ENCODE assay signal across 9 cellular contexts in the genomic region with DNA sequence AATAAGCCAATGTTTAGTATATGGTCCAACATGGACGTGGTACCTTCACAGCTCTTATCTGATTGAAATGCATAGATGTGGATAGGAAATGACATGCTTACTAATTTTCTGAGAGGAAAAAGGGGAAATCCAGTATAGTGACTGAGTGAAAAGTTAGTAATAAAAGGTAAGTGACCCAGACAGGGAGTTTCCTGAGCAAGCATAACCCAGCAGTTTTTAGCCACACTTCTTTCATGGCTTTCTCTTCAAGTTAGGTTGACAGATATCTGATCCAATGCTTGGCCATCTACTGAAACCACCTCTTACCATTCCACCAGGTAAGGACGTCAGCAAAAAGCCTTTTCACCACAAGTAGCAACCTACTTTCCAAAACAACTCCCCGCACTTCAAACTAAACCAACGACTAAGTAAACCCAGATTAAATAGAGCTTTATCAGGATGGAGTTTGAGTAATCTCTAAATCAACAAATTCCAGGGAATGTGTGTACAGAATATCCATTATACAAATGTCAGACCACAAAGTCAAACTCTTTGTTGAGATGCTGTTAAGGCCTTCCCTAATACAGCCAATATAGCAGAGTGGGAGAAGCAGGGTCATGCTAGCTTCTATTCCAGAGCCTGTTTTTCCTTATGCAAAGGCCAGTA.
DNase-seq lines count a peak whose midpoint lies in the region; ATAC-seq and TF ChIP-seq lines count a peak whose summit lies in the region.
"Had no signal": no experiment of that assay in that cellular context is flagged by ENCODE, and none has a peak within 500 bp of the region (broad histone marks: within the 10 kb centered on the region; RNA-seq: fewer than 3 reads in every experiment).

No MANE protein-coding gene starts in this region.

- H3K27ac Mint-ChIP-seq in activated T-cell treated with anti-CD3 and anti-CD28 coated beads, Interleukin-2, amount 50 U/mL, for 24 hours, result peak overlapping the region; percentile 79
- H3K27ac Mint-ChIP-seq in natural killer cell (no peak overlapping the region), glutamatergic neuron (ENCODE audit: unreplicated experiment) (no peak overlapping the region)
- H3K27ac Mint-ChIP-seq: naive B cell had no signal

- peaks cover 2% of the 10 kb centered on the region for H3K9me3 Mint-ChIP-seq in activated T-cell treated with anti-CD3 and anti-CD28 coated beads, Interleukin-2, amount 50 U/mL, for 24 hours
- H3K9me3 Mint-ChIP-seq in natural killer cell (no peaks in the 10 kb centered on the region), glutamatergic neuron (ENCODE audit: unreplicated experiment) (no peaks in the 10 kb centered on the region)
- H3K9me3 Mint-ChIP-seq: naive B cell had no signal

- H3K4me1 Mint-ChIP-seq in activated T-cell treated with anti-CD3 and anti-CD28 coated beads, Interleukin-2, amount 50 U/mL, for 24 hours (ENCODE audit: low read depth), result peaks cover 60% of the 10 kb centered on the region
- H3K4me1 Mint-ChIP-seq in natural killer cell, result no peaks in the 10 kb centered on the region
- H3K4me1 Mint-ChIP-seq in glutamatergic neuron (ENCODE audit: low read depth, unreplicated experiment), result peaks cover 11% of the 10 kb centered on the region

- no peak overlapping the region for H3K4me3 ChIP-seq in mucosa of descending colon

- H3K9me3 ChIP-seq in mucosa of descending colon, result no peaks in the 10 kb centered on the region

- peak; percentile 59 for ATAC-seq in GM21619 (IDR thresholded peaks at IDR 0.05; ENCODE audit: unreplicated experiment)
- peak; percentile 44 for ATAC-seq in HG03521 (IDR thresholded peaks at IDR 0.05; ENCODE audit: unreplicated experiment)
- peak; percentile 44 to 71 (median 57) for ATAC-seq in natural killer cell
- no peak for ATAC-seq in mucosa of descending colon

- no peaks in the 10 kb centered on the region for H3K27me3 Mint-ChIP-seq in activated T-cell treated with anti-CD3 and anti-CD28 coated beads, Interleukin-2, amount 50 U/mL, for 24 hours
- no peaks in the 10 kb centered on the region for H3K27me3 Mint-ChIP-seq in natural killer cell (ENCODE audit: low read depth in 2 of 2)
- H3K27me3 Mint-ChIP-seq in glutamatergic neuron (ENCODE audit: unreplicated experiment), result no peaks in the 10 kb centered on the region
- H3K27me3 Mint-ChIP-seq: naive B cell had no signal

- no peak overlapping the region for H3K4me3 Mint-ChIP-seq in activated T-cell treated with anti-CD3 and anti-CD28 coated beads, Interleukin-2, amount 50 U/mL, for 24 hours
- no peak overlapping the region for H3K4me3 Mint-ChIP-seq in natural killer cell
- H3K4me3 Mint-ChIP-seq in glutamatergic neuron (ENCODE audit: unreplicated experiment), result no peak overlapping the region
- H3K4me3 Mint-ChIP-seq: naive B cell had no signal

- TF ChIP-seq CTCF in natural killer cell (IDR thresholded peaks at IDR 0.05) (no peak), glutamatergic neuron (IDR thresholded peaks at IDR 0.05; ENCODE audit: partially characterized antibody, unreplicated experiment) (no peak), mucosa of descending colon (IDR thresholded peaks at IDR 0.05) (no peak)

- H3K36me3 Mint-ChIP-seq in activated T-cell treated with anti-CD3 and anti-CD28 coated beads, Interleukin-2, amount 50 U/mL, for 24 hours (ENCODE audit: low read depth), result no peaks in the 10 kb centered on the region
- H3K36me3 Mint-ChIP-seq in natural killer cell (no peaks in the 10 kb centered on the region), glutamatergic neuron (ENCODE audit: unreplicated experiment) (no peaks in the 10 kb centered on the region)
- H3K36me3 Mint-ChIP-seq: naive B cell had no signal

- no peak for DNase-seq in activated T-cell treated with anti-CD3 and anti-CD28 coated beads, Interleukin-2, amount 50 U/mL, for 24 hours
- DNase-seq in activated T-cell treated with anti-CD3 and anti-CD28 coated beads for 4 hours (no peak), natural killer cell (no peak), erythroblast (lab: John Stamatoyannopoulos, UW) (no peak), glutamatergic neuron (no peak), mucosa of descending colon (no peak)
- DNase-seq: naive B cell had no signal

- H3K36me3 ChIP-seq in mucosa of descending colon (ENCODE audit: low read depth), result no peaks in the 10 kb centered on the region

- TF ChIP-seq POLR2A in erythroblast (IDR thresholded peaks at IDR 0.05; ENCODE audit: low read length), result no peak

- H3K4me1 ChIP-seq in mucosa of descending colon (ENCODE audit: low read depth), result no peaks in the 10 kb centered on the region

- intact Hi-C loops in natural killer cell (cut with micrococcal nuclease) (no loop called here), mucosa of descending colon (cut with DNase I, micrococcal nuclease) (no loop called here)
